ENCODE assay signal across 12 cellular contexts in the genomic region with DNA sequence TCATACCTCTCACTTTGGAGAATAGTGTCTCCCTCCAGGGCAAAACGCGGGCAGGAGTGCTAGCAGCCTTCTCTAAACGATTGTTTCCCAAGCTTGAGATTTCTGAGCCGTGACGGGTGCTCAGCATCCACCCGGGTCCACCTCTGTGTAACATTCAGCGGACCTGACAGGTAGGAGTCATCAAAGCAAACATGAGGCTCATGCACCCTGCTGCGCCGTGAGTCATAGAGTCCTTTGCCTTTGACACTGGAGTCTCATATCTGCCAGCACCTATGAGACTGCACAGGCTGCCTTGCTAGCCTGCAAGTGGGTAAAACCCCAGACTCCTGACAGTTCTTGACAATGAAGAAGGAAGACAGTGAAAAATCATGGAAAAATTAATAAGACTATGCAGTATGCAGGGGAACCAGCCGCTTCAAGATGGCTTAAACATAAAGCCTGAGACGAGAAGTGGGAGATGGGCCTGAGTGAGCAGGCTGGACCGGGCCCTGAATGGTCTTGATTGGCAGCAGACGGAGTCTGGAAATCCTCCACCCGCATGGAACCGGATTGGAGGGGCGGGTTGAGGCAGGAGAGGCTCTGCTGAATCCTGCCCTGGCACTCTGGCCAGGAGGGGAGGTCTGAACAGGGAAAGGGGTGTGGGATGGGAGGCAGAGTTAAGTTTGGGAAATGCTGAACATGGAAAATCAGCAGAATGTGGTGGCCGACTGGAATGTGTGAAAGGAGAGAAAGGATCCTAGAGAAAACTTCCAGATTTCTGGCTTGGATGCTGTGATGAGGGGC. TPM values are rescaled to one million over a fixed set of nuclear protein-coding genes. Genes with fewer than 3 reads are reported as not detected.
DNase-seq lines count a peak whose midpoint lies in the region; TF ChIP-seq lines count a peak whose summit lies in the region.
"Had no signal": no experiment of that assay in that cellular context is flagged by ENCODE, and none has a peak within 500 bp of the region (broad histone marks: within the 10 kb centered on the region; RNA-seq: fewer than 3 reads in every experiment).

No MANE protein-coding gene starts in this region.

- H3K27ac Mint-ChIP-seq in type B pancreatic cell, result peak overlapping the region; percentile 2

- H3K27ac ChIP-seq in hepatocyte (no peak overlapping the region), Karpas-422 (ENCODE audit: low read length) (no peak overlapping the region)
- H3K27ac ChIP-seq: esophagus squamous epithelium had no signal

- H3K36me3 Mint-ChIP-seq in type B pancreatic cell, result no peaks in the 10 kb centered on the region

- H3K27me3 ChIP-seq in hepatocyte (no peaks in the 10 kb centered on the region), Karpas-422 (ENCODE audit: low read length) (no peaks in the 10 kb centered on the region)
- H3K27me3 ChIP-seq: esophagus squamous epithelium, pancreas had no signal

- no peak overlapping the region for H3K4me3 Mint-ChIP-seq in type B pancreatic cell

- H3K4me2 ChIP-seq in hepatocyte (no peak overlapping the region), Karpas-422 (ENCODE audit: low read depth, low read length, poor library complexity, severe bottlenecking) (no peak overlapping the region)

- no peak overlapping the region for H3K9ac ChIP-seq in Karpas-422 (ENCODE audit: low read length)

- H3K27me3 Mint-ChIP-seq in type B pancreatic cell, result peaks cover 40% of the 10 kb centered on the region

- no peak overlapping the region for H2AFZ ChIP-seq in hepatocyte
- H2AFZ ChIP-seq in Karpas-422 (ENCODE audit: low read length), result no peak overlapping the region

- no peak for TF ChIP-seq POLR2A in erythroblast (IDR thresholded peaks at IDR 0.05; ENCODE audit: low read length)

- TF ChIP-seq CTCF in hepatocyte (IDR thresholded peaks at IDR 0.05; ENCODE audit: poor library complexity) (no peak), type B pancreatic cell (conservative IDR thresholded peaks at IDR 0.05) (no peak)

- H3K36me3 ChIP-seq in hepatocyte (replicated peaks; ENCODE audit: insufficient read depth, low read depth) (no peaks in the 10 kb centered on the region), Karpas-422 (ENCODE audit: insufficient read depth, low read length) (no peaks in the 10 kb centered on the region)
- H3K36me3 ChIP-seq: esophagus squamous epithelium, pancreas had no signal

- DNase-seq in stimulated activated CD4-positive, alpha-beta T cell treated with anti-CD3 and anti-CD28 coated beads, Interleukin-15, amount 100 ng/mL, for 24 hours, result peak; percentile 38
- DNase-seq in stimulated activated CD4-positive, alpha-beta T cell treated with anti-CD3 and anti-CD28 coated beads, Interleukin-4, amount 100 ng/mL, for 1 hour, result no peak
- DNase-seq in NCI-H69 (lab: John Stamatoyannopoulos, UW), result peak; percentile 94
- DNase-seq in hepatocyte (ENCODE audit: low spot score), result peak; percentile 32
- DNase-seq in type B pancreatic cell (ENCODE audit: extremely low spot score, unreplicated experiment), result no peak
- no peak for DNase-seq in Karpas-422
- no peak for DNase-seq in erythroblast (lab: John Stamatoyannopoulos, UW)
- DNase-seq in HT-29 (ENCODE audit: low spot score), result no peak
- DNase-seq: activated CD8-positive, alpha-beta memory T cell treated with anti-CD3 and anti-CD28 coated beads for 24 hours; Caco-2; esophagus squamous epithelium; pancreas had no signal

- no peaks in the 10 kb centered on the region for H3K9me3 Mint-ChIP-seq in type B pancreatic cell

- H4K20me1 ChIP-seq in hepatocyte (ENCODE audit: insufficient read depth, poor library complexity, severe bottlenecking), result no peaks in the 10 kb centered on the region
- no peaks in the 10 kb centered on the region for H4K20me1 ChIP-seq in Karpas-422 (ENCODE audit: insufficient read depth, low read depth, low read length)

- H3K79me2 ChIP-seq in hepatocyte, result no peaks in the 10 kb centered on the region
- H3K79me2 ChIP-seq in Karpas-422 (ENCODE audit: low read length), result no peaks in the 10 kb centered on the region

- H3K9me2 ChIP-seq in hepatocyte (replicated peaks; ENCODE audit: insufficient read depth) (no peaks in the 10 kb centered on the region), Karpas-422 (replicated peaks; ENCODE audit: insufficient read depth, low read length) (no peaks in the 10 kb centered on the region)

- H3K4me1 Mint-ChIP-seq in type B pancreatic cell (ENCODE audit: unreplicated experiment), result no peaks in the 10 kb centered on the region

- 76% methylated on average over 17 of the region's 17 CpGs for WGBS in hepatocyte (ENCODE audit: low lambda C conversion rate, missing lambda C conversion rate)

- H3K9me3 ChIP-seq in hepatocyte (ENCODE audit: low read depth) (no peaks in the 10 kb centered on the region), Karpas-422 (ENCODE audit: low read length) (no peaks in the 10 kb centered on the region)
- H3K9me3 ChIP-seq: Caco-2, esophagus squamous epithelium, pancreas had no signal

- no peaks in the 10 kb centered on the region for H3K4me1 ChIP-seq in hepatocyte (ENCODE audit: insufficient read depth)
- no peaks in the 10 kb centered on the region for H3K4me1 ChIP-seq in Karpas-422 (ENCODE audit: low read length)

- H3K4me3 ChIP-seq in hepatocyte (no peak overlapping the region), Karpas-422 (ENCODE audit: low read length) (no peak overlapping the region)
- H3K4me3 ChIP-seq: esophagus squamous epithelium, pancreas had no signal

RNA-seq across cellular contexts. Expression of a gene that starts 54.2 kb away (rescaled TPM):
- total RNA-seq in hepatocyte (125 and 130 TPM in 2 replicates), type B pancreatic cell (ENCODE audit: low replicate concordance) (71.2 and 80.3 TPM in 2 replicates)
- polyA plus RNA-seq in hepatocyte, result 139 and 169 TPM in 2 replicates
- total RNA-seq in Karpas-422 (2014; rRNA removed; shearing (Covaris generic); ENCODE audit: low replicate concordance), result not detected in 2 replicates
- total RNA-seq in HT-29 (2014; rRNA removed; shearing (Covaris generic)), result 51.5 and 62.2 TPM in 2 replicates

Comparison
In these comparisons a context has a peak if more than half of its experiments do, and no peak if none do; other contexts are left out.
1. DNase-seq: peak in stimulated activated CD4-positive, alpha-beta T cell treated with anti-CD3 and anti-CD28 coated beads, Interleukin-15, amount 100 ng/mL, for 24 hours (single experiment), NCI-H69 (single experiment) and hepatocyte (single experiment); none in stimulated activated CD4-positive, alpha-beta T cell treated with anti-CD3 and anti-CD28 coated beads, Interleukin-4, amount 100 ng/mL, for 1 hour (single experiment), type B pancreatic cell (single experiment), Karpas-422 (single experiment), erythroblast (0 of 2) and HT-29 (single experiment).
2. RNA of a gene that starts 54.2 kb away (total RNA-seq): 125 to 130 TPM in hepatocyte, 71.2 to 80.3 TPM in type B pancreatic cell and 51.5 to 62.2 TPM in HT-29; not detected in Karpas-422; every median in the first group is over 10 times any median in the second.